Comparison of ENCODE assay signal across 17 cellular contexts in genomic region chr3:126338796-126339241, GRCh38. TPM values are rescaled to one million over a fixed set of nuclear protein-coding genes. Genes with fewer than 3 reads are reported as not detected.
DNase-seq lines count a peak whose midpoint lies in the region; ATAC-seq and TF ChIP-seq lines count a peak whose summit lies in the region.
"Had no signal": no experiment of that assay in that cellular context is flagged by ENCODE, and none has a peak within 500 bp of the region (broad histone marks: within the 10 kb centered on the region; RNA-seq: fewer than 3 reads in every experiment).

No MANE protein-coding gene starts in this region.

- CTCF ChIA-PET in SK-N-SH (lab: Yijun Ruan, JAX), result interaction anchor here (0.9 to 1.4 kb wide), 5 partner anchors 17 to 126 kb away, joined by 3 to 4 read pairs (median 3); no protein-coding TSS in a partner anchor

- H3K27ac Mint-ChIP-seq in endodermal cell (no peak overlapping the region), mesothelial cell of epicardium (no peak overlapping the region)

- H3K4me3 ChIP-seq in SK-N-SH (ENCODE audit: low read depth in 2 of 2, low read length in 1 of 2) (no peak overlapping the region), endodermal cell (ENCODE audit: low read length) (no peak overlapping the region), tibial artery (no peak overlapping the region)
- H3K4me3 ChIP-seq: BLaER1, dorsolateral prefrontal cortex, K562, smooth muscle cell had no signal

- TF ChIP-seq RAD21 in SK-N-SH (IDR thresholded peaks at IDR 0.05; ENCODE audit: low read length), result no peak

- H3F3A ChIP-seq in SK-N-SH (replicated peaks; ENCODE audit: insufficient read depth), result no peaks in the 10 kb centered on the region

- 34% methylated on average over 8 of the region's 14 CpGs for WGBS in SK-N-SH (ENCODE audit: low lambda C conversion rate)
- 88 to 95% methylated on average over 12 to 14 of the region's 14 CpGs for WGBS in endodermal cell (ENCODE audit: insufficient coverage in 1 of 2, insufficient read length in 1 of 2), 2 experiments

- H3K79me2 ChIP-seq in SK-N-SH (ENCODE audit: insufficient read depth), result no peaks in the 10 kb centered on the region

- no peaks in the 10 kb centered on the region for H3K9me3 Mint-ChIP-seq in endodermal cell
- H3K9me3 Mint-ChIP-seq in mesothelial cell of epicardium, result no peaks in the 10 kb centered on the region

- ATAC-seq in SK-N-SH treated with all-trans-retinoic acid at 6 μM for 48 hours (no peak; the same call in 2 of the 3 replicates), HG03439 (IDR thresholded peaks at IDR 0.05; ENCODE audit: unreplicated experiment) (no peak)
- ATAC-seq: K562 had no signal

- no peaks in the 10 kb centered on the region for H3K36me3 Mint-ChIP-seq in endodermal cell (ENCODE audit: low read depth)
- no peaks in the 10 kb centered on the region for H3K36me3 Mint-ChIP-seq in mesothelial cell of epicardium

- H3K9me2 ChIP-seq in SK-N-SH, result no peaks in the 10 kb centered on the region

- no peak overlapping the region for H3K4me2 ChIP-seq in SK-N-SH
- H3K4me2 ChIP-seq: BLaER1, smooth muscle cell had no signal

- H3K27me3 ChIP-seq in SK-N-SH (ENCODE audit: insufficient read depth), result no peaks in the 10 kb centered on the region
- no peaks in the 10 kb centered on the region for H3K27me3 ChIP-seq in endodermal cell (ENCODE audit: control insufficient read depth, insufficient read depth, low read length, poor library complexity, severe bottlenecking)
- no peaks in the 10 kb centered on the region for H3K27me3 ChIP-seq in tibial artery
- H3K27me3 ChIP-seq: BLaER1, dorsolateral prefrontal cortex had no signal

- H3K27ac ChIP-seq in SK-N-SH (ENCODE audit: low read depth in 2 of 2, low read length in 1 of 2), result no peak overlapping the region
- no peak overlapping the region for H3K27ac ChIP-seq in endodermal cell (ENCODE audit: low read depth, low read length)
- H3K27ac ChIP-seq in tibial artery, result no peak overlapping the region
- H3K27ac ChIP-seq: BLaER1 had no signal

- peaks cover 0 to 10% of the 10 kb centered on the region in 2 experiments; a peak in 1 of 4 replicates for H3K4me1 ChIP-seq in SK-N-SH (ENCODE audit: control insufficient read depth in 1 of 2, insufficient read depth in 2 of 2, low read depth in 1 of 2, low read length in 1 of 2)
- no peaks in the 10 kb centered on the region for H3K4me1 ChIP-seq in endodermal cell (ENCODE audit: control insufficient read depth, insufficient read depth, low read length)
- H3K4me1 ChIP-seq in tibial artery, result peaks cover 0 to 29% (median 5%) of the 10 kb centered on the region in 4 donors
- H3K4me1 ChIP-seq: BLaER1 had no signal

- H3K9ac ChIP-seq in SK-N-SH (no peak overlapping the region), endodermal cell (ENCODE audit: extremely low read depth, low read length, poor library complexity, severe bottlenecking) (no peak overlapping the region)
- H3K9ac ChIP-seq: BLaER1 had no signal

- TF ChIP-seq CTCF in SK-N-SH (IDR thresholded peaks at IDR 0.05) (no peak), endodermal cell (conservative IDR thresholded peaks at IDR 0.05) (no peak), mesothelial cell of epicardium (IDR thresholded peaks at IDR 0.05; ENCODE audit: unreplicated experiment) (no peak), tibial artery (IDR thresholded peaks at IDR 0.05) (no peak)

- no peak overlapping the region for H2AFZ ChIP-seq in SK-N-SH (ENCODE audit: low read depth)

- no peak overlapping the region for H3K4me3 Mint-ChIP-seq in endodermal cell
- H3K4me3 Mint-ChIP-seq in mesothelial cell of epicardium, result no peak overlapping the region

- TF ChIP-seq EP300 in SK-N-SH (IDR thresholded peaks at IDR 0.05; ENCODE audit: borderline replicate concordance in 1 of 2, low read depth in 1 of 2, low read length in 1 of 2), result no peak

- H3K9me3 ChIP-seq in SK-N-SH (no peaks in the 10 kb centered on the region), endodermal cell (ENCODE audit: control insufficient read depth, low read length) (no peaks in the 10 kb centered on the region), tibial artery (peaks cover 0 to 8% (median 2%) of the 10 kb centered on the region in 3 donors)
- H3K9me3 ChIP-seq: BLaER1 had no signal

- POLR2A ChIA-PET in SK-N-SH (lab: Yijun Ruan, JAX), result interaction anchor here (0.6 kb wide), 1 partner anchor 134 kb away, joined by 3 read pairs; no protein-coding TSS in a partner anchor

- H3K27me3 Mint-ChIP-seq in endodermal cell (ENCODE audit: insufficient read depth), result no peaks in the 10 kb centered on the region
- peaks cover 4% of the 10 kb centered on the region for H3K27me3 Mint-ChIP-seq in mesothelial cell of epicardium (ENCODE audit: low read depth)

- intact Hi-C loops in tibial artery (cut with DNase I; ENCODE audit: low total_unique reads), result no loop called here

- H3K4me1 Mint-ChIP-seq in endodermal cell, result peaks cover 4% of the 10 kb centered on the region
- no peaks in the 10 kb centered on the region for H3K4me1 Mint-ChIP-seq in mesothelial cell of epicardium

- H3K36me3 ChIP-seq in SK-N-SH (replicated peaks in 1 of 2; ENCODE audit: control insufficient read depth in 1 of 2, insufficient read depth in 2 of 2, low read length in 1 of 2) (no peaks in the 10 kb centered on the region), endodermal cell (ENCODE audit: control insufficient read depth, insufficient read depth, low read length) (no peaks in the 10 kb centered on the region), tibial artery (peaks cover 36 to 41% (median 38%) of the 10 kb centered on the region in 3 donors)
- H3K36me3 ChIP-seq: BLaER1 had no signal

- no peaks in the 10 kb centered on the region for H4K20me1 ChIP-seq in SK-N-SH (ENCODE audit: insufficient read depth)
- H4K20me1 ChIP-seq: BLaER1 had no signal

- peak; percentile 70 for DNase-seq in SK-N-SH
- peak; percentile 36 for DNase-seq in endodermal cell
- DNase-seq in mesothelial cell of epicardium (ENCODE audit: low spot score in 2 of 2, unreplicated experiment in 2 of 2), result peak; percentile 12 to 32
- DNase-seq in tibial artery, result peak; percentile 27 to 62
- no peak for DNase-seq in NCI-H1105 (lab: John Stamatoyannopoulos, UW)
- no peak for DNase-seq in HuH-7.5 (ENCODE audit: low spot score)
- DNase-seq: erythroblast, MV-4-11, NCI-H774 had no signal

TF ChIP-seq in SK-N-SH, 30 proteins besides CTCF, POLR2A, EP300 and RAD21:
- TF ChIP-seq GATA2 (CRISPR knock-in tag; IDR thresholded peaks at IDR 0.05) (peak; percentile 77), YY1 (IDR thresholded peaks at IDR 0.05; ENCODE audit: low read depth) (no peak)

TF ChIP-seq in SK-N-SH treated with all-trans-retinoic acid at 6 μM for 48 hours, 23 proteins besides CTCF, POLR2A, EP300 and RAD21 (continues in another document):
- no peak for TF ChIP-seq ZNF565 (CRISPR knock-in tag; conservative IDR thresholded peaks at IDR 0.05; ENCODE audit: low read depth)
- no peak for TF ChIP-seq BACH2 (CRISPR knock-in tag; IDR thresholded peaks at IDR 0.05; ENCODE audit: borderline replicate concordance)
- TF ChIP-seq CREB5 (CRISPR knock-in tag; IDR thresholded peaks at IDR 0.05; ENCODE audit: low read depth), result no peak
- TF ChIP-seq CSDC2 (CRISPR knock-in tag; IDR thresholded peaks at IDR 0.05), result no peak
- TF ChIP-seq TOX (CRISPR knock-in tag; IDR thresholded peaks at IDR 0.05; ENCODE audit: borderline replicate concordance), result no peak
- no peak for TF ChIP-seq ARNTL (CRISPR knock-in tag; IDR thresholded peaks at IDR 0.05; ENCODE audit: borderline replicate concordance, low read depth)
- TF ChIP-seq PATZ1 (CRISPR knock-in tag; IDR thresholded peaks at IDR 0.05; ENCODE audit: borderline replicate concordance), result no peak

RNA-seq across cellular contexts. Expression of gene KLF15, which starts 18.4 kb away (rescaled TPM):
- 0.28 and 0.39 TPM in 2 replicates for polyA plus RNA-seq in SK-N-SH (2012; rRNA removed)
- polyA plus RNA-seq in SK-N-SH (2012; cell fraction: cytosol; rRNA removed), result 0.19 and 0.33 TPM in 2 replicates
- polyA plus RNA-seq in SK-N-SH (2012; cell fraction: nucleus; rRNA removed), result 0.32 and 0.50 TPM in 2 replicates
- total RNA-seq in endodermal cell, result 10 to 100 TPM; 20.7 to 31.1 TPM
- 7.3 TPM for polyA plus RNA-seq in endodermal cell (2013, experiment 1 of 2)
- 5.6 TPM for polyA plus RNA-seq in endodermal cell (2013, experiment 2 of 2)
- 1.1 to 1.9 TPM (median 1.4 TPM) in 3 replicates for total RNA-seq in mesothelial cell of epicardium
- total RNA-seq: smooth muscle cell had no signal
- polyA plus RNA-seq: smooth muscle cell had no signal

RNA-seq across cellular contexts. Expression of gene CFAP100, which starts 55.9 kb away (rescaled TPM):
- not detected in 2 replicates for polyA plus RNA-seq in SK-N-SH (2012; rRNA removed)
- not detected in 2 replicates for polyA plus RNA-seq in SK-N-SH (2012; cell fraction: cytosol; rRNA removed)
- polyA plus RNA-seq in SK-N-SH (2012; cell fraction: nucleus; rRNA removed), result not detected in 2 replicates
- under 1 TPM; 0.44 to 0.66 TPM for total RNA-seq in endodermal cell
- 2.6 TPM for polyA plus RNA-seq in endodermal cell (2013, experiment 1 of 2)
- polyA plus RNA-seq in endodermal cell (2013, experiment 2 of 2), result 1.6 TPM
- total RNA-seq in mesothelial cell of epicardium, result not detected in 3 replicates
- total RNA-seq: K562, lower leg skin, myocyte, smooth muscle cell had no signal
- polyA plus RNA-seq: K562, smooth muscle cell had no signal

Comparison
In these comparisons a context has a peak if more than half of its experiments do, and no peak if none do; other contexts are left out.
1. DNase-seq: peak in SK-N-SH (single experiment), endodermal cell (single experiment), mesothelial cell of epicardium (2 of 2) and tibial artery (2 of 2); none in NCI-H1105 (single experiment) and HuH-7.5 (single experiment).